8 cellular contexts compared by ENCODE assay signal in the genomic region with DNA sequence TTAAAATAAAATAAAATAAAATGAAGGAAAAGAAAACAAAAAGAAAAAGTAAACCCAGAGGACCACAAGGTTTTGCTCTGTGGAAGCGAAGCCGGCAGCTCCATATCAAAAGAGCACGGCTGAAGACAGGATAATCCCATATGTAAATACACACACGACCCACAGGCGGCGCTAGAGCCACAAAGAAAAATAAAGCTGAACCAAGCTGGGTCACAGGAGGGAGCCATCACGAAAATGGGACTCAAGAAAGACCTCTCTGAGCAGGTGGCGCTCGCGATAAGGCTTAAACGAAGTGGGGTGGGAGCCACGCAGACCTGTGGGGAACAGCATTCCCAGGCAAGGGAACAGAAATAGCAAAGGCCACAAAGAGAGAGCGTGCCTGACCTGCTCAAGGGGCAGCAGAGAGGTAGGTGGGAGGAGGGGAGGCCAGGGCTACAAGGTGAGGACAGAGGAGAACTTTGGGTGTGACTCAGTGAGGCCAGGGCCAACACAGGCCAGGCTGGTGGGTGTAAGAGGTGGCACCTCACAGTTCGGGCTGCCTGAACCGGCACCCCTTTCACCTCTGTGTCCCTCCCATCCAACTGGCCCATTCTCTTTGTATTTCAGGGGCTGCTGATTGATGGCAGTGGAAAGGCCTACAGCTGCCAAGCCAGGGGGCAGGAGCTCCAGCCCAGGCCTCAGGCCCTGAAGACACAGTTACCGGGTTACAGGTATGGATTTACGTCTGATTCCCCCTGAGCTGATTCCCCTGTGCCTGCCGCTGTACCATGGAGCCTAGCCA. TPM values are rescaled to one million over a fixed set of nuclear protein-coding genes. Genes with fewer than 3 reads are reported as not detected.
A peak's percentile ranks its signal among the peaks of the same experiment; 100 is the strongest.
DNase-seq lines count a peak whose midpoint lies in the region; ATAC-seq and TF ChIP-seq lines count a peak whose summit lies in the region.

No MANE protein-coding gene starts in this region.

- H3K9me3 ChIP-seq in heart left ventricle = peaks cover 0 to 10% (median 0%) of the 10 kb centered on the region in 12 donors

- peak; percentile 31 to 82 (median 68) for ATAC-seq in heart left ventricle
- ATAC-seq in sciatic nerve = peak; percentile 74
- no peak for ATAC-seq in HG02571 (IDR thresholded peaks at IDR 0.05; ENCODE audit: unreplicated experiment)
- no peak for ATAC-seq in HG02970 (IDR thresholded peaks at IDR 0.05; ENCODE audit: low FRiP score, unreplicated experiment)

- H3K4me3 ChIP-seq in heart left ventricle = no peak overlapping the region

- peak overlapping the region in 2 of 12 donors; percentile 3 to 7 for H3K27ac ChIP-seq in heart left ventricle

- H3K27ac Mint-ChIP-seq in activated naive CD8-positive, alpha-beta T cell = peak overlapping the region; percentile 87

- H3K4me1 Mint-ChIP-seq in activated naive CD8-positive, alpha-beta T cell (ENCODE audit: low read depth) = peaks cover 10% of the 10 kb centered on the region

- no peaks in the 10 kb centered on the region for H3K9me3 Mint-ChIP-seq in activated naive CD8-positive, alpha-beta T cell (ENCODE audit: low read depth)

- peak; percentile 70 to 84 (median 78) for TF ChIP-seq CTCF in heart left ventricle (IDR thresholded peaks at IDR 0.05)

- intact Hi-C loops in heart left ventricle (cut with DNase I) = loop anchor here (1.0 to 10.0 kb wide), 10 partner anchors 66 to 387 kb away; no protein-coding TSS in a partner anchor
- intact Hi-C loops in sciatic nerve (cut with DNase I) = loop anchor here (5.0 kb wide), 1 partner anchor 65 kb away; no protein-coding TSS in a partner anchor

- no peak for TF ChIP-seq POLR2A in heart left ventricle (IDR thresholded peaks at IDR 0.05)

- H3K36me3 ChIP-seq in heart left ventricle = peaks cover 0 to 87% (median 8%) of the 10 kb centered on the region in 9 donors

- no peaks in the 10 kb centered on the region for H3K36me3 Mint-ChIP-seq in activated naive CD8-positive, alpha-beta T cell

- peaks cover 5% of the 10 kb centered on the region for H3K27me3 Mint-ChIP-seq in activated naive CD8-positive, alpha-beta T cell

- H3K4me1 ChIP-seq in heart left ventricle = peaks cover 0 to 2% (median 0%) of the 10 kb centered on the region in 12 donors

- DNase-seq in GF-D8 (lab: John Stamatoyannopoulos, UW) (peak; percentile 12), NCI-H1092 treated with DMSO at 0.1 percent for 48 hours (lab: John Stamatoyannopoulos, UW) (peak; percentile 70), SKM-1 (lab: John Stamatoyannopoulos, UW; ENCODE audit: unreplicated experiment) (peak; percentile 47), heart left ventricle (peak in 4 of 5 donors; percentile 51 to 67 (median 62)), sciatic nerve (ENCODE audit: low spot score) (peak; percentile 75)

- no peaks in the 10 kb centered on the region for H3K27me3 ChIP-seq in heart left ventricle

- 47 to 52% (median 50%) methylated on average over 16 to 18 of the region's 18 CpGs for WGBS in heart left ventricle, 4 donors

- H3K4me3 Mint-ChIP-seq in activated naive CD8-positive, alpha-beta T cell = no peak overlapping the region

RNA-seq across cellular contexts. Expression of gene PTGIS, which starts 26.0 kb away (rescaled TPM):
- total RNA-seq in heart left ventricle (10 to 100 TPM; 11.9 to 95.2 (median 22.0) TPM), sciatic nerve (89.7 TPM)
- 1 to 10 TPM; 5.3 to 7.3 TPM for polyA plus RNA-seq in heart left ventricle

RNA-seq across cellular contexts. Expression of gene KCNB1, which starts 59.5 kb away (rescaled TPM):
- total RNA-seq in heart left ventricle (1 to 10 TPM in 7 of 9 donors, under 1 TPM in 2; 0.72 to 4.9 (median 1.3) TPM), sciatic nerve (4.9 TPM)
- 1 to 10 TPM in 1 of 2 donors, under 1 TPM in 1; 0.84 to 1.9 TPM for polyA plus RNA-seq in heart left ventricle

Comparison
In these comparisons a context has a peak if more than half of its experiments do, and no peak if none do; other contexts are left out.
1. DNase-seq: peak in every context shown above with its lines; median percentile 75 in sciatic nerve; 70 in NCI-H1092 treated with DMSO at 0.1 percent for 48 hours; 62 in heart left ventricle; 47 in SKM-1; 12 in GF-D8.
2. ATAC-seq: peak in heart left ventricle (4 of 4) and sciatic nerve (single experiment); none in HG02571 (single experiment) and HG02970 (single experiment).